Comparison of ENCODE assay signal across 9 cellular contexts in the genomic region with DNA sequence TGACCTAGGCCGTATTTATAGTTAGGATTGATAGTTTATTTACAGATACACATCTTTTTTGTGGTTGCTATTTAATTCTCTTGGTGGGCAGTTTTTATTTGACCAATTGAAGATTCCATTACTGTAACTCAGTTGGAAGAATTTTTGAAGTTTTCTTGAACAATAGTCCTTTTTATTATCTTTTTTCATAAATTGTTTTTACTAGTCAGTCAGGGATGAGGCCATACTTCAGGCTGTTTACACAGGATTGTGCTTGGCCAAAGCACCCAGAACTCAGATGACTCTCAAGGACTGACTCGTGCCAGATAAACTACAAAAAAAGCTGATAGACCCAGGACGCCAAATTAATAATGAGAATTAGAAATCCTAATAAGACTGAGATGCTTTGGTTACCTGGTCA. TPM values are rescaled to one million over a fixed set of nuclear protein-coding genes. Genes with fewer than 3 reads are reported as not detected.
DNase-seq lines count a peak whose midpoint lies in the region; ATAC-seq and TF ChIP-seq lines count a peak whose summit lies in the region.
"Had no signal": no experiment of that assay in that cellular context is flagged by ENCODE, and none has a peak within 500 bp of the region (broad histone marks: within the 10 kb centered on the region; RNA-seq: fewer than 3 reads in every experiment).

No MANE protein-coding gene starts in this region.

- TF ChIP-seq POLR2A in heart left ventricle (IDR thresholded peaks at IDR 0.05): no peak

- H2AFZ ChIP-seq in GM23338: no peak overlapping the region

- DNase-seq in HFFc6 (peak; percentile 38), adipocyte (ENCODE audit: low read depth) (peak; percentile 53), heart left ventricle (no peak), NCI-H1105 (lab: John Stamatoyannopoulos, UW) (no peak), GM23338 (ENCODE audit: low spot score) (no peak), DMS 273 treated with DMSO at 0.1 percent for 48 hours (lab: John Stamatoyannopoulos, UW) (no peak), head of caudate nucleus (no peak)
- DNase-seq in stimulated activated effector memory CD8-positive, alpha-beta T cell treated with anti-CD3 and anti-CD28 coated beads, Interleukin-12 subunit alpha, Interleukin-12 subunit beta, amount 100 ng/mL, for 72 hours (ENCODE audit: low spot score in 2 of 2): no peak
- DNase-seq: activated naive CD4-positive, alpha-beta T cell treated with Interleukin-2 at 50 U/mL for 16 hours had no signal

- peaks cover 24% of the 10 kb centered on the region for H3K36me3 ChIP-seq in adipocyte (ENCODE audit: control insufficient read depth, insufficient read depth, low read length, severe bottlenecking)
- H3K36me3 ChIP-seq in heart left ventricle: peaks cover 0 to 25% (median 15%) of the 10 kb centered on the region in 9 donors
- no peaks in the 10 kb centered on the region for H3K36me3 ChIP-seq in GM23338 (ENCODE audit: insufficient read depth)

- peak overlapping the region; percentile 1 to 70 (median 48) for H3K27ac ChIP-seq in heart left ventricle
- no peak overlapping the region for H3K27ac ChIP-seq in GM23338 (ENCODE audit: low read depth)

- H3K27me3 Mint-ChIP-seq in HFFc6 (ENCODE audit: insufficient read depth) (no peaks in the 10 kb centered on the region; the same call in 1 of the 2 replicates), GM23338 (ENCODE audit: insufficient read depth, low read depth, poor library complexity) (peaks cover 5% of the 10 kb centered on the region)

- H3F3A ChIP-seq in GM23338 (replicated peaks; ENCODE audit: low read depth): no peaks in the 10 kb centered on the region

- intact Hi-C loops in heart left ventricle (cut with DNase I): loop anchor here in 4 of 10 donors (10.0 kb wide), 4 partner anchors 56 to 516 kb away; a partner anchor contains a TSS
- intact Hi-C loops in head of caudate nucleus (cut with DNase I): loop anchor here (10.0 kb wide), 1 partner anchor 516 kb away; a partner anchor contains a TSS

- H3K27ac Mint-ChIP-seq in HFFc6 (peak overlapping the region; percentile 95), GM23338 (no peak overlapping the region)
- peak overlapping the region; percentile 56 for H3K27ac Mint-ChIP-seq in stimulated activated effector memory CD8-positive, alpha-beta T cell treated with anti-CD3 and anti-CD28 coated beads, Interleukin-12 subunit alpha, Interleukin-12 subunit beta, amount 100 ng/mL, for 72 hours

- H3K4me3 Mint-ChIP-seq in HFFc6: peak overlapping the region; percentile 83
- peak overlapping the region; percentile 37 for H3K4me3 Mint-ChIP-seq in stimulated activated effector memory CD8-positive, alpha-beta T cell treated with anti-CD3 and anti-CD28 coated beads, Interleukin-12 subunit alpha, Interleukin-12 subunit beta, amount 100 ng/mL, for 72 hours
- no peak overlapping the region for H3K4me3 Mint-ChIP-seq in GM23338

- no peaks in the 10 kb centered on the region for H3K9me3 ChIP-seq in adipocyte (ENCODE audit: control insufficient read depth, low read length)
- H3K9me3 ChIP-seq in heart left ventricle: no peaks in the 10 kb centered on the region

- H3K4me2 ChIP-seq in GM23338: no peak overlapping the region

- H3K4me1 ChIP-seq in adipocyte (ENCODE audit: control insufficient read depth, insufficient read depth, low read length): peaks cover 32% of the 10 kb centered on the region
- H3K4me1 ChIP-seq in heart left ventricle: peaks cover 8 to 59% (median 40%) of the 10 kb centered on the region in 12 donors
- H3K4me1 ChIP-seq in GM23338 (ENCODE audit: insufficient read depth): peaks cover 21% of the 10 kb centered on the region

- H3K9me3 Mint-ChIP-seq in HFFc6 (no peaks in the 10 kb centered on the region), GM23338 (no peaks in the 10 kb centered on the region; the same call in 2 of the 3 replicates)
- H3K9me3 Mint-ChIP-seq in stimulated activated effector memory CD8-positive, alpha-beta T cell treated with anti-CD3 and anti-CD28 coated beads, Interleukin-12 subunit alpha, Interleukin-12 subunit beta, amount 100 ng/mL, for 72 hours: no peaks in the 10 kb centered on the region

- no peaks in the 10 kb centered on the region for H3K9me2 ChIP-seq in GM23338 (ENCODE audit: insufficient read depth)

- peak overlapping the region; percentile 70 for H3K9ac ChIP-seq in adipocyte (ENCODE audit: low read length)

- H3K4me1 Mint-ChIP-seq in HFFc6 (ENCODE audit: low read depth) (peaks cover 51% of the 10 kb centered on the region), GM23338 (peaks cover 33% of the 10 kb centered on the region)
- peaks cover 43% of the 10 kb centered on the region for H3K4me1 Mint-ChIP-seq in stimulated activated effector memory CD8-positive, alpha-beta T cell treated with anti-CD3 and anti-CD28 coated beads, Interleukin-12 subunit alpha, Interleukin-12 subunit beta, amount 100 ng/mL, for 72 hours

- no peaks in the 10 kb centered on the region for H3K79me2 ChIP-seq in GM23338 (replicated peaks; ENCODE audit: insufficient read depth)

- peaks cover 23% of the 10 kb centered on the region for H3K36me3 Mint-ChIP-seq in HFFc6 (ENCODE audit: low read depth)
- peaks cover 62% of the 10 kb centered on the region for H3K36me3 Mint-ChIP-seq in stimulated activated effector memory CD8-positive, alpha-beta T cell treated with anti-CD3 and anti-CD28 coated beads, Interleukin-12 subunit alpha, Interleukin-12 subunit beta, amount 100 ng/mL, for 72 hours
- no peaks in the 10 kb centered on the region for H3K36me3 Mint-ChIP-seq in GM23338 (ENCODE audit: low read depth)

- ATAC-seq in heart left ventricle (peak; percentile 44 to 61 (median 50)), GM23338 (no peak)
- no peak for ATAC-seq in stimulated activated effector memory CD8-positive, alpha-beta T cell treated with anti-CD3 and anti-CD28 coated beads, Interleukin-12 subunit alpha, Interleukin-12 subunit beta, amount 100 ng/mL, for 72 hours

- no peak for TF ChIP-seq CTCF in HFFc6 (IDR thresholded peaks at IDR 0.05)
- TF ChIP-seq CTCF in heart left ventricle (IDR thresholded peaks at IDR 0.05): no peak
- no peak for TF ChIP-seq CTCF in GM23338 (conservative IDR thresholded peaks at IDR 0.05; ENCODE audit: low read depth in 2 of 2)

- H3K27me3 ChIP-seq in adipocyte (replicated peaks; ENCODE audit: control insufficient read depth, insufficient read depth, low read length) (no peaks in the 10 kb centered on the region), heart left ventricle (no peaks in the 10 kb centered on the region), GM23338 (ENCODE audit: insufficient read depth) (peaks cover 13% of the 10 kb centered on the region)

- H4K20me1 ChIP-seq in GM23338 (replicated peaks; ENCODE audit: insufficient read depth): no peaks in the 10 kb centered on the region

- H3K4me3 ChIP-seq in adipocyte (ENCODE audit: low read length): peak overlapping the region; percentile 68
- H3K4me3 ChIP-seq in heart left ventricle: peak overlapping the region in 3 of 12 donors; percentile 5 to 19 (median 15)
- no peak overlapping the region for H3K4me3 ChIP-seq in GM23338

- WGBS in heart left ventricle, 4 donors: 57 to 61% (median 60%) methylated on average over 3 of the region's 3 CpGs

TF ChIP-seq in GM23338, 12 proteins besides CTCF, POLR2A, EP300 and RAD21 (continues in another document):
- TF ChIP-seq ZNF331 (CRISPR knock-in tag; IDR thresholded peaks at IDR 0.05; ENCODE audit: low read depth) (no peak), EZH2 (IDR thresholded peaks at IDR 0.05; ENCODE audit: low read depth, unreplicated experiment) (no peak), STAT1 (IDR thresholded peaks at IDR 0.05; ENCODE audit: unreplicated experiment) (no peak), JUNB (IDR thresholded peaks at IDR 0.05; ENCODE audit: unreplicated experiment) (no peak), POLR2AphosphoS5 (IDR thresholded peaks at IDR 0.05; ENCODE audit: low read depth) (no peak), NANOG (IDR thresholded peaks at IDR 0.05; ENCODE audit: borderline replicate concordance) (no peak)
- TF ChIP-seq, protein P1, sequence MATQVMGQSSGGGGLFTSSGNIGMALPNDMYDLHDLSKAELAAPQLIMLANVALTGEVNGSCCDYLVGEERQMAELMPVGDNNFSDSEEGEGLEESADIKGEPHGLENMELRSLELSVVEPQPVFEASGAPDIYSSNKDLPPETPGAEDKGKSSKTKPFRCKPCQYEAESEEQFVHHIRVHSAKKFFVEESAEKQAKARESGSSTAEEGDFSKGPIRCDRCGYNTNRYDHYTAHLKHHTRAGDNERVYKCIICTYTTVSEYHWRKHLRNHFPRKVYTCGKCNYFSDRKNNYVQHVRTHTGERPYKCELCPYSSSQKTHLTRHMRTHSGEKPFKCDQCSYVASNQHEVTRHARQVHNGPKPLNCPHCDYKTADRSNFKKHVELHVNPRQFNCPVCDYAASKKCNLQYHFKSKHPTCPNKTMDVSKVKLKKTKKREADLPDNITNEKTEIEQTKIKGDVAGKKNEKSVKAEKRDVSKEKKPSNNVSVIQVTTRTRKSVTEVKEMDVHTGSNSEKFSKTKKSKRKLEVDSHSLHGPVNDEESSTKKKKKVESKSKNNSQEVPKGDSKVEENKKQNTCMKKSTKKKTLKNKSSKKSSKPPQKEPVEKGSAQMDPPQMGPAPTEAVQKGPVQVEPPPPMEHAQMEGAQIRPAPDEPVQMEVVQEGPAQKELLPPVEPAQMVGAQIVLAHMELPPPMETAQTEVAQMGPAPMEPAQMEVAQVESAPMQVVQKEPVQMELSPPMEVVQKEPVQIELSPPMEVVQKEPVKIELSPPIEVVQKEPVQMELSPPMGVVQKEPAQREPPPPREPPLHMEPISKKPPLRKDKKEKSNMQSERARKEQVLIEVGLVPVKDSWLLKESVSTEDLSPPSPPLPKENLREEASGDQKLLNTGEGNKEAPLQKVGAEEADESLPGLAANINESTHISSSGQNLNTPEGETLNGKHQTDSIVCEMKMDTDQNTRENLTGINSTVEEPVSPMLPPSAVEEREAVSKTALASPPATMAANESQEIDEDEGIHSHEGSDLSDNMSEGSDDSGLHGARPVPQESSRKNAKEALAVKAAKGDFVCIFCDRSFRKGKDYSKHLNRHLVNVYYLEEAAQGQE (IDR thresholded peaks at IDR 0.05; ENCODE audit: unreplicated experiment): no peak
- TF ChIP-seq, protein P2, sequence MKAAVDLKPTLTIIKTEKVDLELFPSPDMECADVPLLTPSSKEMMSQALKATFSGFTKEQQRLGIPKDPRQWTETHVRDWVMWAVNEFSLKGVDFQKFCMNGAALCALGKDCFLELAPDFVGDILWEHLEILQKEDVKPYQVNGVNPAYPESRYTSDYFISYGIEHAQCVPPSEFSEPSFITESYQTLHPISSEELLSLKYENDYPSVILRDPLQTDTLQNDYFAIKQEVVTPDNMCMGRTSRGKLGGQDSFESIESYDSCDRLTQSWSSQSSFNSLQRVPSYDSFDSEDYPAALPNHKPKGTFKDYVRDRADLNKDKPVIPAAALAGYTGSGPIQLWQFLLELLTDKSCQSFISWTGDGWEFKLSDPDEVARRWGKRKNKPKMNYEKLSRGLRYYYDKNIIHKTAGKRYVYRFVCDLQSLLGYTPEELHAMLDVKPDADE (IDR thresholded peaks at IDR 0.05): no peak

RNA-seq across cellular contexts. Expression of a gene that starts 7.0 kb away (rescaled TPM):
- 10 to 100 TPM; 16.5 to 32.2 (median 26.6) TPM for total RNA-seq in HFFc6 (2021; fragmentation: NEBNext Ultra II Directional; extraction: Animal tissue kit (Norgen Biotek cat#: 25700))
- 10 to 100 TPM; 32.2 to 66.6 (median 48.9) TPM for total RNA-seq in heart left ventricle
- 10 to 100 TPM; 10.4 to 34.9 TPM for polyA plus RNA-seq in heart left ventricle
- 2.4 and 2.6 TPM in 2 replicates for total RNA-seq in GM23338 (2014; rRNA removed; shearing (Covaris generic))
- polyA plus RNA-seq in GM23338 (2016; fragmentation: Nextera tagmentation; extraction: Ambion mirVana): 2.2 and 3.1 TPM in 2 replicates

Comparison
In these comparisons a context has a peak if more than half of its experiments do, and no peak if none do; other contexts are left out.
1. DNase-seq: peak in HFFc6 (single experiment) and adipocyte (single experiment); none in heart left ventricle (0 of 5), stimulated activated effector memory CD8-positive, alpha-beta T cell treated with anti-CD3 and anti-CD28 coated beads, Interleukin-12 subunit alpha, Interleukin-12 subunit beta, amount 100 ng/mL, for 72 hours (0 of 2), NCI-H1105 (single experiment), GM23338 (single experiment), DMS 273 treated with DMSO at 0.1 percent for 48 hours (single experiment) and head of caudate nucleus (0 of 42).
2. ATAC-seq: peak in heart left ventricle (4 of 4); none in stimulated activated effector memory CD8-positive, alpha-beta T cell treated with anti-CD3 and anti-CD28 coated beads, Interleukin-12 subunit alpha, Interleukin-12 subunit beta, amount 100 ng/mL, for 72 hours (single experiment) and GM23338 (single experiment).